In genomic region chr12:109967383-109968031, GRCh38 we compare ENCODE assay signal across 12 cellular contexts. TPM values are rescaled to one million over a fixed set of nuclear protein-coding genes. Genes with fewer than 3 reads are reported as not detected.
A peak's percentile ranks its signal among the peaks of the same experiment; 100 is the strongest.
DNase-seq lines count a peak whose midpoint lies in the region; ATAC-seq and TF ChIP-seq lines count a peak whose summit lies in the region.
"Had no signal": no experiment of that assay in that cellular context is flagged by ENCODE, and none has a peak within 500 bp of the region (broad histone marks: within the 10 kb centered on the region; RNA-seq: fewer than 3 reads in every experiment).

No MANE protein-coding gene starts in this region.

- H4K20me1 ChIP-seq in DND-41 (ENCODE audit: insufficient read depth, low read length) (no peaks in the 10 kb centered on the region), OCI-LY3 (ENCODE audit: insufficient read depth, low read length) (no peaks in the 10 kb centered on the region), neural progenitor cell (ENCODE audit: low read depth) (no peaks in the 10 kb centered on the region)

- no peaks in the 10 kb centered on the region for H3F3A ChIP-seq in neural progenitor cell (ENCODE audit: low read depth)

- no peak overlapping the region for H3K27ac Mint-ChIP-seq in neural progenitor cell
- H3K27ac Mint-ChIP-seq: nephron had no signal

- peaks cover 81% of the 10 kb centered on the region for H3K36me3 ChIP-seq in DND-41 (ENCODE audit: insufficient read depth, low read length)
- peaks cover 51% of the 10 kb centered on the region for H3K36me3 ChIP-seq in OCI-LY3 (replicated peaks; ENCODE audit: low read depth, low read length)
- H3K36me3 ChIP-seq in neural progenitor cell, result peaks cover 3% of the 10 kb centered on the region
- H3K36me3 ChIP-seq in prostate gland, result no peaks in the 10 kb centered on the region
- H3K36me3 ChIP-seq in mesenchymal stem cell (ENCODE audit: control insufficient read depth in 1 of 2, insufficient read depth in 2 of 2, low read depth in 1 of 2, low read length in 2 of 2), result peaks cover 43 to 72% of the 10 kb centered on the region in 2 experiments

- TF ChIP-seq POLR2A in prostate gland (IDR thresholded peaks at IDR 0.05), result no peak

- no peaks in the 10 kb centered on the region for H3K9me3 ChIP-seq in DND-41 (ENCODE audit: insufficient read depth, low read length, severe bottlenecking)
- H3K9me3 ChIP-seq in OCI-LY3 (ENCODE audit: insufficient read depth, low read length), result no peaks in the 10 kb centered on the region
- H3K9me3 ChIP-seq in neural progenitor cell (ENCODE audit: low read depth), result no peaks in the 10 kb centered on the region
- H3K9me3 ChIP-seq in prostate gland, result no peaks in the 10 kb centered on the region
- H3K9me3 ChIP-seq in mesenchymal stem cell (ENCODE audit: control insufficient read depth, low read length), result no peaks in the 10 kb centered on the region
- H3K9me3 ChIP-seq: tibial artery had no signal

- H2BK12ac ChIP-seq in mesenchymal stem cell (ENCODE audit: low read length in 2 of 2), result no peak overlapping the region

- H3K27me3 ChIP-seq in DND-41 (ENCODE audit: insufficient read depth, low read length, poor library complexity) (no peaks in the 10 kb centered on the region), OCI-LY3 (ENCODE audit: low read depth, low read length) (no peaks in the 10 kb centered on the region), neural progenitor cell (no peaks in the 10 kb centered on the region), prostate gland (replicated peaks; ENCODE audit: insufficient read depth) (no peaks in the 10 kb centered on the region), mesenchymal stem cell (ENCODE audit: control insufficient read depth in 1 of 2, insufficient read depth in 1 of 2, low read length in 2 of 2) (no peaks in the 10 kb centered on the region)
- H3K27me3 ChIP-seq: tibial artery had no signal

- intact Hi-C loops in prostate gland (cut with DNase I), result no loop called here

- H3K4me1 ChIP-seq in DND-41 (ENCODE audit: insufficient read depth, low read length) (no peaks in the 10 kb centered on the region), OCI-LY3 (ENCODE audit: low read length) (peaks cover 47% of the 10 kb centered on the region), neural progenitor cell (no peaks in the 10 kb centered on the region), prostate gland (replicated peaks) (peaks cover 10% of the 10 kb centered on the region), mesenchymal stem cell (ENCODE audit: control insufficient read depth, insufficient read depth, low read depth, low read length) (peaks cover 5% of the 10 kb centered on the region)

- H3K14ac ChIP-seq in mesenchymal stem cell (ENCODE audit: low read length in 2 of 2), result no peak overlapping the region

- H3K9ac ChIP-seq in DND-41 (ENCODE audit: low read depth, low read length) (no peak overlapping the region), OCI-LY3 (ENCODE audit: low read length) (peak overlapping the region; percentile 59; the same call in 1 of the 2 replicates), neural progenitor cell (no peak overlapping the region), mesenchymal stem cell (ENCODE audit: low read length) (no peak overlapping the region)

- no peaks in the 10 kb centered on the region for H3K27me3 Mint-ChIP-seq in neural progenitor cell (ENCODE audit: insufficient read depth, low read depth)

- 71% methylated on average over 8 of the region's 8 CpGs for WGBS in prostate gland
- 81% methylated on average over 6 of the region's 8 CpGs for WGBS in mesenchymal stem cell

- no peaks in the 10 kb centered on the region for H3K4me1 Mint-ChIP-seq in neural progenitor cell
- H3K4me1 Mint-ChIP-seq: nephron had no signal

- H3K79me2 ChIP-seq in DND-41 (ENCODE audit: insufficient read depth, low read length) (no peaks in the 10 kb centered on the region), OCI-LY3 (ENCODE audit: low read length) (peaks cover 5% of the 10 kb centered on the region), neural progenitor cell (ENCODE audit: low read depth) (no peaks in the 10 kb centered on the region)

- H3K4ac ChIP-seq in mesenchymal stem cell (ENCODE audit: low read depth in 1 of 2, low read length in 2 of 2), result no peak overlapping the region

- peaks cover 9% of the 10 kb centered on the region for H3K79me1 ChIP-seq in mesenchymal stem cell (replicated peaks; ENCODE audit: low read length, poor library complexity, severe bottlenecking)

- no peak overlapping the region for H3K18ac ChIP-seq in mesenchymal stem cell (ENCODE audit: low read depth in 1 of 2, low read length in 2 of 2)

- H3K27ac ChIP-seq in DND-41 (ENCODE audit: low read length), result 0 out of 2 replicates have a peak overlapping the region, but pooled peaks have one; percentile 25
- peak overlapping the region; percentile 95 for H3K27ac ChIP-seq in OCI-LY3 (ENCODE audit: low read length)
- no peak overlapping the region for H3K27ac ChIP-seq in neural progenitor cell
- H3K27ac ChIP-seq in prostate gland, result no peak overlapping the region
- no peak overlapping the region for H3K27ac ChIP-seq in mesenchymal stem cell (ENCODE audit: low read length, poor library complexity, severe bottlenecking)
- H3K27ac ChIP-seq: tibial artery had no signal

- no peak overlapping the region for H3K23ac ChIP-seq in mesenchymal stem cell (ENCODE audit: low read length in 2 of 2)

- TF ChIP-seq CTCF in DND-41 (IDR thresholded peaks at IDR 0.05; ENCODE audit: borderline replicate concordance, extremely low read depth, low read length, poor library complexity, severe bottlenecking) (no peak), OCI-LY3 (IDR thresholded peaks at IDR 0.05; ENCODE audit: low read depth, low read length) (no peak), neural progenitor cell (IDR thresholded peaks at IDR 0.05) (no peak), prostate gland (IDR thresholded peaks at IDR 0.05) (no peak)

- ATAC-seq in DND-41 (ENCODE audit: insufficient read depth, low read depth) (no peak), GM18519 (IDR thresholded peaks at IDR 0.05; ENCODE audit: low FRiP score, unreplicated experiment) (no peak)

- no peak overlapping the region for H3K4me2 ChIP-seq in DND-41 (ENCODE audit: insufficient read depth, low read length)
- peak overlapping the region; percentile 73 for H3K4me2 ChIP-seq in OCI-LY3 (ENCODE audit: low read length)
- no peak overlapping the region for H3K4me2 ChIP-seq in neural progenitor cell
- no peak overlapping the region for H3K4me2 ChIP-seq in mesenchymal stem cell (ENCODE audit: low read length, poor library complexity, severe bottlenecking)

- H3K4me3 Mint-ChIP-seq in neural progenitor cell, result no peak overlapping the region
- H3K4me3 Mint-ChIP-seq: nephron had no signal

- H2AFZ ChIP-seq in DND-41 (ENCODE audit: low read depth, low read length) (no peak overlapping the region), OCI-LY3 (ENCODE audit: low read depth, low read length) (no peak overlapping the region), neural progenitor cell (replicated peaks) (no peak overlapping the region), mesenchymal stem cell (ENCODE audit: low read depth, low read length) (no peak overlapping the region)

- no peak overlapping the region for H2BK5ac ChIP-seq in mesenchymal stem cell (ENCODE audit: low read depth, low read length, poor library complexity, severe bottlenecking)

- peaks cover 22% of the 10 kb centered on the region for H3K36me3 Mint-ChIP-seq in neural progenitor cell

- no peak for DNase-seq in DND-41
- DNase-seq in central memory CD4-positive, alpha-beta T cell, result peak; percentile 12
- peak; percentile 27 for DNase-seq in neural progenitor cell (ENCODE audit: low spot score)
- DNase-seq in prostate gland (ENCODE audit: low spot score), result no peak
- DNase-seq in mesenchymal stem cell, result no peak
- DNase-seq: DMS 273 treated with DMSO at 0.1 percent for 48 hours, NCI-H345, tibial artery had no signal

- no peak overlapping the region for H2BK120ac ChIP-seq in mesenchymal stem cell (ENCODE audit: low read depth, low read length)

- H3K4me3 ChIP-seq in DND-41 (ENCODE audit: low read depth in 1 of 2, low read length in 2 of 2) (no peak overlapping the region), OCI-LY3 (ENCODE audit: low read length) (peak overlapping the region; percentile 47), neural progenitor cell (no peak overlapping the region), prostate gland (no peak overlapping the region), mesenchymal stem cell (ENCODE audit: insufficient read depth in 1 of 2, low read depth in 1 of 2, low read length in 2 of 2) (no peak overlapping the region)
- H3K4me3 ChIP-seq: skin epidermis, tibial artery had no signal

- H2AK5ac ChIP-seq in mesenchymal stem cell (ENCODE audit: low read length, severe bottlenecking), result no peak overlapping the region

- H4K8ac ChIP-seq in mesenchymal stem cell (ENCODE audit: low read length), result no peak overlapping the region

- H4K91ac ChIP-seq in mesenchymal stem cell (ENCODE audit: low read length), result no peak overlapping the region

- no peaks in the 10 kb centered on the region for H3K9me3 Mint-ChIP-seq in neural progenitor cell
- H3K9me3 Mint-ChIP-seq: nephron had no signal

- H2BK15ac ChIP-seq in mesenchymal stem cell (ENCODE audit: low read depth, poor library complexity, severe bottlenecking), result no peak overlapping the region

RNA-seq across cellular contexts. Expression of gene GIT2, which starts 28.7 kb away (rescaled TPM):
- total RNA-seq in neural progenitor cell (ENCODE audit: low replicate concordance) (23.9 and 28.5 TPM in 2 replicates), prostate gland (10 to 100 TPM; 20.9 to 43.3 TPM)
- 25.2 TPM for polyA plus RNA-seq in mesenchymal stem cell (2013, experiment 1 of 2)
- 24.1 TPM for polyA plus RNA-seq in mesenchymal stem cell (2013, experiment 2 of 2)

RNA-seq across cellular contexts. Expression of gene ANKRD13A, which starts 31.7 kb away (rescaled TPM):
- total RNA-seq in neural progenitor cell (ENCODE audit: low replicate concordance) (35.4 and 47.5 TPM in 2 replicates), prostate gland (10 to 100 TPM; 76.1 to 87.4 TPM)
- polyA plus RNA-seq in mesenchymal stem cell (2013, experiment 1 of 2), result 17.6 TPM
- 18.0 TPM for polyA plus RNA-seq in mesenchymal stem cell (2013, experiment 2 of 2)

Comparison
In these comparisons a context has a peak if more than half of its experiments do, and no peak if none do; other contexts are left out.
1. DNase-seq: peak in central memory CD4-positive, alpha-beta T cell (single experiment) and neural progenitor cell (single experiment); none in DND-41 (single experiment), prostate gland (single experiment) and mesenchymal stem cell (single experiment).
2. H3K27ac ChIP-seq: peak in DND-41 (single experiment) and OCI-LY3 (single experiment); none in neural progenitor cell (single experiment), prostate gland (0 of 2) and mesenchymal stem cell (single experiment).